8 cellular contexts compared by ENCODE assay signal in the genomic region with DNA sequence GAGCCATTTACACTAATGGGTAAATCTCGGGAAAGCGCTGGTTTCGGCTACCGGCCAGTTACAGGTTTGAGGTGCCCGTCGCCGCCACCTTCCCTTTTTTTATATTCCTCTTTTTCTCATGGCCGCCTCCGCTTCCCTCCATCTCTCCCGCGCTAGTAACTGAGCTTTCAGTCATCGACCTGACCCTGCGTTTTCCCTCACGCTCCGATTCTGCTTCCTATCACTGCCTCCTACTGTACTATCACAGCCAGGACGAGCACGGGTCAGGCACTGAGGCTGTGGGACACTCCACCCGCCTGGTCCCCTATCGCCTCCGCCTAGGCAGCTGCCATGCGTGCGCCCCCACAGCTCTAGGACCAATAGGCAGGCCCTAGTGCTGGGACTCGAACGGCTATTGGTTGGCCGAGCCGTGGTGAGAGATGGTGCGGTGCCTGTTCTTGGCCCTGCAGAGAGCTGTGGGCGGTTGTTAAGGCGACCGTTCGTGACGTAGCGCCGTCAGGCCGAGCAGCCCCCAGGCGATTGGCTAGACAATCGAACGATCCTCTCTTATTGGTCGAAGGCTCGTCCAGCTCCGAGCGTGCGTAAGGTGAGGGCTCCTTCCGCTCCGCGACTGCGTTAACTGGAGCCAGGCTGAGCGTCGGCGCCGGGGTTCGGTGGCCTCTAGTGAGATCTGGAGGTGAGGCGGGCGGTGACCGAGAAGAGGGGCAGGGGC. TPM values are rescaled to one million over a fixed set of nuclear protein-coding genes. Genes with fewer than 3 reads are reported as not detected.
DNase-seq lines count a peak whose midpoint lies in the region; ATAC-seq, FAIRE-seq and TF ChIP-seq lines count a peak whose summit lies in the region.

Gene HMGCR (plus strand): TSS at position 596 of the 712 bp plus-strand sequence. CDS start 5,386 bp downstream, outside the sequence.

- H3K9me3 ChIP-seq in heart right ventricle = no peaks in the 10 kb centered on the region

- DNase-seq in GM12891 (ENCODE audit: insufficient read length, low spot score) (peak; percentile 83), NCI-H1436 treated with DMSO at 0.1 percent for 48 hours (lab: John Stamatoyannopoulos, UW) (peak; percentile 98), T-cell (peak; percentile 86 to 98 (median 96)), amniotic epithelial cell (ENCODE audit: low read depth) (peak; percentile 99), heart right ventricle (peak; percentile 97 to 99), posterior vena cava (ENCODE audit: low spot score) (peak; percentile 99), ureter (ENCODE audit: low spot score) (peak; percentile 99)

- peak; percentile 99 for FAIRE-seq in GM12891 (lab: Jason Lieb, UNC)

- H3K27me3 ChIP-seq in heart right ventricle = no peaks in the 10 kb centered on the region

- peak within 1 kb of the TSS; percentile 72 to 99 (median 90) for H3K4me3 ChIP-seq in heart right ventricle

- intact Hi-C loops in heart right ventricle (cut with DNase I) (loop anchor here in 6 of 10 donors (2.0 to 10.0 kb wide), 9 partner anchors 99 to 346 kb away; partner anchors contain the start of genes ANKRD31 (in 6 of the 6), CERT1 (in 2 of the 6), GCNT4 (in 2 of the 6) and POLK (in 2 of the 6)), posterior vena cava (cut with DNase I) (no loop called here)

- H3K27me3 Mint-ChIP-seq in T-cell = no peaks in the 10 kb centered on the region

- CTCF ChIA-PET in T-cell (lab: Charles Lee) = interaction anchor here (0.6 to 1.8 kb wide), 15 partner anchors 70 to 1270 kb away, joined by 3 to 31 read pairs (median 3); partner anchors contain the start of genes ANKRD31 (in 1 of the 2), CERT1 (in 1 of the 2), ENC1 (in 1 of the 2) and GFM2 (in 1 of the 2)

- H3K27ac Mint-ChIP-seq in T-cell = peak within 1 kb of the TSS in 1 of 2 donors; percentile 74

- H3K27ac ChIP-seq in heart right ventricle = peak within 1 kb of the TSS; percentile 37 to 95 (median 90)

- peaks cover 0 to 5% (median 0%) of the 10 kb centered on the region in 9 donors for H3K36me3 ChIP-seq in heart right ventricle

- H3K4me1 ChIP-seq in heart right ventricle = peaks cover 2 to 28% (median 18%) of the 10 kb centered on the region in 9 donors

- ATAC-seq in HG02840 (IDR thresholded peaks at IDR 0.05; ENCODE audit: low FRiP score, unreplicated experiment) = peak; percentile 99
- ATAC-seq in T-cell (replicated peaks in 1 of 4) = peak; percentile 94 to 97 (median 96)
- peak; percentile 99 to 100 (median 99) for ATAC-seq in heart right ventricle

- POLR2A ChIA-PET in T-cell (lab: Charles Lee) = interaction anchor here (0.5 to 1.4 kb wide), 15 partner anchors 12 to 1135 kb away, joined by 3 to 10 read pairs (median 4); partner anchors contain the start of genes ANKRD31 (in 1 of the 2) and GCNT4 (in 1 of the 2)

- peak; percentile 98 for TF ChIP-seq POLR2A in GM12891 (IDR thresholded peaks at IDR 0.05; ENCODE audit: low read depth, low read length)

- H3K36me3 Mint-ChIP-seq in T-cell = peaks cover 3% of the 10 kb centered on the region

- H3K9me3 Mint-ChIP-seq in T-cell = no peaks in the 10 kb centered on the region

- WGBS in heart right ventricle, 2 donors = 0% methylated on average over 55 of the region's 55 CpGs

- H3K4me1 Mint-ChIP-seq in T-cell = peaks cover 35 to 36% (median 36%) of the 10 kb centered on the region in 3 donors

- TF ChIP-seq CTCF in heart right ventricle (IDR thresholded peaks at IDR 0.05) = peak in 5 of 9 donors; percentile 5 to 53 (median 41)

- H3K4me3 Mint-ChIP-seq in T-cell = no peak within 1 kb of the TSS

TF ChIP-seq in GM12891, 5 proteins besides CTCF, POLR2A, EP300 and RAD21:
- TF ChIP-seq SPI1 (IDR thresholded peaks at IDR 0.05; ENCODE audit: low read depth, low read length) (no peak), POLR2AphosphoS5 (IDR thresholded peaks at IDR 0.05; ENCODE audit: low read depth, low read length) (peak; percentile 92), PAX5 (IDR thresholded peaks at IDR 0.05; ENCODE audit: insufficient read depth, low read length, severe bottlenecking) (peak; percentile 26), TAF1 (IDR thresholded peaks at IDR 0.05; ENCODE audit: low read depth, low read length) (peak; percentile 68), POU2F2 (IDR thresholded peaks at IDR 0.05; ENCODE audit: low read depth, low read length) (peak; percentile 85)

RNA-seq across cellular contexts. Expression of gene HMGCR, which starts in this region (rescaled TPM):
- polyA plus RNA-seq in GM12891 (2012; ENCODE audit: low read depth, missing spikeins) = 38.4 TPM
- total RNA-seq in T-cell (10 to 100 TPM; 29.6 to 47.2 (median 41.6) TPM), heart right ventricle (10 to 100 TPM in 9 of 10 donors, 1 to 10 TPM in 1; 9.8 to 16.3 (median 11.4) TPM), posterior vena cava (10 to 100 TPM; 15.1 to 22.9 TPM), ureter (97.1 TPM)
- polyA plus RNA-seq in heart right ventricle = 1 to 10 TPM; 1.9 to 6.0 TPM

Comparison
In these comparisons a context has a peak if more than half of its experiments do, and no peak if none do; other contexts are left out.
1. Peak in every context shown above with its lines: DNase-seq, ATAC-seq, H3K4me3 ChIP-seq and H3K27ac ChIP-seq.
2. intact Hi-C loops: an anchor here in heart right ventricle (2.0 to 10.0 kb wide); none called in posterior vena cava.